Comparison of ENCODE assay signal across 2 cellular contexts in genomic region chr7:139750459-139751095, GRCh38.
TF ChIP-seq lines count a peak whose summit lies in the region.

No MANE protein-coding gene starts in this region.

TF ChIP-seq in A549, 52 proteins besides CTCF, POLR2A, EP300 and RAD21 (continued from another document):
- TF ChIP-seq, protein P1, sequence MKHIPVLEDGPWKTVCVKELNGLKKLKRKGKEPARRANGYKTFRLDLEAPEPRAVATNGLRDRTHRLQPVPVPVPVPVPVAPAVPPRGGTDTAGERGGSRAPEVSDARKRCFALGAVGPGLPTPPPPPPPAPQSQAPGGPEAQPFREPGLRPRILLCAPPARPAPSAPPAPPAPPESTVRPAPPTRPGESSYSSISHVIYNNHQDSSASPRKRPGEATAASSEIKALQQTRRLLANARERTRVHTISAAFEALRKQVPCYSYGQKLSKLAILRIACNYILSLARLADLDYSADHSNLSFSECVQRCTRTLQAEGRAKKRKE (CRISPR knock-in tag; IDR thresholded peaks at IDR 0.05; ENCODE audit: low read depth), result no peak

TF ChIP-seq in IMR-90, 13 proteins besides CTCF, POLR2A, EP300 and RAD21:
- TF ChIP-seq MAFK (IDR thresholded peaks at IDR 0.05; ENCODE audit: low read depth, low read length), result peak; percentile 19; the same call in 1 of the 2 replicates
- TF ChIP-seq FOS (IDR thresholded peaks at IDR 0.05; ENCODE audit: low read depth, low read length), result no peak
- TF ChIP-seq BHLHE40 (IDR thresholded peaks at IDR 0.05; ENCODE audit: low read depth, low read length), result no peak
- TF ChIP-seq MXI1 (IDR thresholded peaks at IDR 0.05; ENCODE audit: borderline replicate concordance, low read depth, low read length), result no peak
